In the genomic region with DNA sequence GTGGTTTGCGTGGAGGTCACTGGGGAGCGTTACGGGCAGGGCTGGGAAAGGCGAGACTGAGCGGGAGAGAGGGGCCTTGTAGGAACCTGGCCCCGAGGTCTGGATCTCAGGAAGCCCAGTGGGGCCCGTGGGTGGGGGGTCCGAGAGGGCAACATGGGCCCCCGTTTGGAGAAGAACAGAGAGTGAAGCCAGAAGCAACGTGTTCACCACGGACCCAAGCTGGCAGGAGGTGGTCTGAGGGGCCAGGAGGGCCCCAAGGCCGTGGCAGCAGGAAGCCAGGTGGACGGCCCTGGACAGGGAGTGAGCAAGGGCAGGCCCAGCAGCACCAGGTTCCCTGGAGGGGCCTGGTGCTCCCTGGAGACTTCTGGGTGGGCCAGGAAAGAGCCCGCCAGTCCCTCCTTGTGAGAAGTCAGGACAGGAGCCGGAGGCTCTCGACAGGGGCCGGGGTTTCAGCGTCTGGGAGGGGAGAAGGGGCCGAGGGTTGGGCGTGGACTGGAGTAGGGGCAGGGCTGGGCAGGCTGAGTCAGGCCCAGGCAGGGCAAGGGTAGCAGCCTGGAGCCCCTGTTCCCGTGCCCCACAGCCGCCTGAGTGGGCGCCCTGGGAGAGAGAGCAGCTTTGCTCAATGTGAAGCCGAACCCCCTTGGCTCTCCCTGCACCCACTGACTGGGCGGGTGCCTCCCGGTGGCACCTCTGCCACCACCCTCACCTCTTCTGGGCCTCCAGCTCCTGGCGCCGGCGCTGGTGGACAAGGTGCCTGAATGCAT, we compare ENCODE assay signal across 20 cellular contexts. TPM values are rescaled to one million over a fixed set of nuclear protein-coding genes. Genes with fewer than 3 reads are reported as not detected.
A peak's percentile ranks its signal among the peaks of the same experiment; 100 is the strongest.
DNase-seq lines count a peak whose midpoint lies in the region; ATAC-seq, FAIRE-seq and TF ChIP-seq lines count a peak whose summit lies in the region.
"Had no signal": no experiment of that assay in that cellular context is flagged by ENCODE, and none has a peak within 500 bp of the region (broad histone marks: within the 10 kb centered on the region; RNA-seq: fewer than 3 reads in every experiment).

No MANE protein-coding gene starts in this region.

- TF ChIP-seq POLR2A in K562 (conservative IDR thresholded peaks at IDR 0.05), result no peak

- POLR2A ChIA-PET in K562 (lab: Yijun Ruan, JAX), result interaction anchor here (0.8 kb wide), 1 partner anchor 9 kb away, joined by 3 read pairs; no protein-coding TSS in a partner anchor

- H3K9me3 Mint-ChIP-seq in neural progenitor cell, result peaks cover 3% of the 10 kb centered on the region
- H3K9me3 Mint-ChIP-seq: CD4-positive, alpha-beta memory T cell had no signal

- H3K4me2 ChIP-seq in K562 (ENCODE audit: insufficient read depth, low read length), result no peak overlapping the region
- no peak overlapping the region for H3K4me2 ChIP-seq in neural progenitor cell
- H3K4me2 ChIP-seq: A549 had no signal

- no peak for TF ChIP-seq RAD21 in K562 (CRISPR knock-in tag; conservative IDR thresholded peaks at IDR 0.05 in 1 of 2, IDR thresholded peaks at IDR 0.05 in 1 of 2)

- CTCF ChIA-PET in K562 (lab: Yijun Ruan, JAX; ENCODE audit: low intra/inter-chr PET ratio), result no interaction called here

- peaks cover 8% of the 10 kb centered on the region for H3F3A ChIP-seq in neural progenitor cell (ENCODE audit: low read depth)

- H3K4me3 ChIP-seq in heart right ventricle (no peak overlapping the region), K562 (no peak overlapping the region), kidney (ENCODE audit: low read length in 2 of 2) (no peak overlapping the region), neural progenitor cell (no peak overlapping the region)
- H3K4me3 ChIP-seq: A549 had no signal

- H3K79me2 ChIP-seq in K562 (ENCODE audit: control insufficient read depth, insufficient read depth, low read length) (no peaks in the 10 kb centered on the region), neural progenitor cell (ENCODE audit: low read depth) (no peaks in the 10 kb centered on the region)

- ATAC-seq in Right ventricle myocardium inferior (no peak), heart right ventricle (no peak), K562 (no peak)

- H3K9me1 ChIP-seq in K562 (ENCODE audit: control insufficient read depth, insufficient read depth, low read length), result no peaks in the 10 kb centered on the region

- no peak overlapping the region for H3K27ac Mint-ChIP-seq in neural progenitor cell
- H3K27ac Mint-ChIP-seq: CD4-positive, alpha-beta memory T cell had no signal

- no peak overlapping the region for H2AFZ ChIP-seq in K562 (ENCODE audit: low read depth, low read length)
- no peak overlapping the region for H2AFZ ChIP-seq in neural progenitor cell (replicated peaks)

- H3K4me1 ChIP-seq in heart right ventricle, result no peaks in the 10 kb centered on the region
- H3K4me1 ChIP-seq in K562 (replicated peaks in 1 of 2; ENCODE audit: control insufficient read depth in 2 of 2, insufficient read depth in 2 of 2, low read length in 2 of 2), result peaks cover 0 to 37% of the 10 kb centered on the region in 2 experiments; a peak in 1 of 5 replicates
- H3K4me1 ChIP-seq in kidney (ENCODE audit: control insufficient read depth in 1 of 2, insufficient read depth in 1 of 2, low read depth in 1 of 2, low read length in 2 of 2), result no peaks in the 10 kb centered on the region
- H3K4me1 ChIP-seq in neural progenitor cell, result peaks cover 6% of the 10 kb centered on the region
- H3K4me1 ChIP-seq: A549 had no signal

- in situ Hi-C loops in K562 (cut with MboI), result no loop called here

- DNase-seq in Right ventricle myocardium inferior (ENCODE audit: missing footprints) (peak; percentile 26), heart right ventricle (no peak), K562 (ENCODE audit: extremely low read depth in 1 of 4, low spot score in 3 of 4) (no peak), kidney (peak; percentile 69), glomerular visceral epithelial cell (ENCODE audit: extremely low spot score) (no peak), hippocampal formation (lab: John Stamatoyannopoulos, UW) (no peak), neural progenitor cell (ENCODE audit: low spot score) (no peak)
- DNase-seq: AML-193; CD4-positive, alpha-beta memory T cell; DMS153; DMS79; GDM1; GOT3; H9 had no signal

- no TSS peak for BruUV-seq in K562 (replicated peaks; lab: Mats Ljungman, UMichigan)

- no peak overlapping the region for H3K27ac ChIP-seq in heart right ventricle
- H3K27ac ChIP-seq in K562 (ENCODE audit: extremely low read depth, low read depth, low read length), result no peak overlapping the region
- no peak overlapping the region for H3K27ac ChIP-seq in kidney (ENCODE audit: low read depth in 2 of 2, low read length in 2 of 2)
- no peak overlapping the region for H3K27ac ChIP-seq in neural progenitor cell
- H3K27ac ChIP-seq: 22Rv1, A549 had no signal

- H3K4me3 Mint-ChIP-seq in neural progenitor cell, result no peak overlapping the region
- H3K4me3 Mint-ChIP-seq: CD14-positive monocyte; CD4-positive, alpha-beta memory T cell had no signal

- no peaks in the 10 kb centered on the region for H3K9me3 ChIP-seq in heart right ventricle
- H3K9me3 ChIP-seq in K562 (replicated peaks; ENCODE audit: control insufficient read depth, insufficient read depth, low read depth, low read length), result peaks cover 6% of the 10 kb centered on the region
- H3K9me3 ChIP-seq in kidney (ENCODE audit: control insufficient read depth in 1 of 2, low read length in 2 of 2), result no peaks in the 10 kb centered on the region
- no peaks in the 10 kb centered on the region for H3K9me3 ChIP-seq in neural progenitor cell (ENCODE audit: low read depth)
- H3K9me3 ChIP-seq: A549 had no signal

- H3K36me3 ChIP-seq in heart right ventricle, result no peaks in the 10 kb centered on the region
- no peaks in the 10 kb centered on the region for H3K36me3 ChIP-seq in K562 (ENCODE audit: control insufficient read depth, insufficient read depth, low read length)
- no peaks in the 10 kb centered on the region for H3K36me3 ChIP-seq in kidney (ENCODE audit: control insufficient read depth in 1 of 2, insufficient read depth in 2 of 2, low read length in 2 of 2)
- H3K36me3 ChIP-seq in neural progenitor cell, result no peaks in the 10 kb centered on the region

- peaks cover 7% of the 10 kb centered on the region; the same call in 1 of the 2 replicates for H4K20me1 ChIP-seq in K562 (replicated peaks; ENCODE audit: control insufficient read depth, insufficient read depth, low read length)
- H4K20me1 ChIP-seq in neural progenitor cell (ENCODE audit: low read depth), result no peaks in the 10 kb centered on the region

- intact Hi-C loops in Right ventricle myocardium inferior (cut with DNase I) (no loop called here), heart right ventricle (cut with DNase I) (no loop called here), K562 (cut with micrococcal nuclease) (no loop called here), kidney (cut with DNase I) (no loop called here)

- no peak for FAIRE-seq in K562 (lab: Jason Lieb, UNC)
- FAIRE-seq in kidney (lab: Jason Lieb, UNC), result no peak
- FAIRE-seq: A549 had no signal

- TF ChIP-seq EP300 in K562 (IDR thresholded peaks at IDR 0.05; ENCODE audit: low read length), result no peak

- no peaks in the 10 kb centered on the region for H3K36me3 Mint-ChIP-seq in neural progenitor cell
- H3K36me3 Mint-ChIP-seq: CD14-positive monocyte; CD4-positive, alpha-beta memory T cell had no signal

- peaks cover 18% of the 10 kb centered on the region for H3K27me3 Mint-ChIP-seq in neural progenitor cell (ENCODE audit: insufficient read depth, low read depth)

- no peak for TF ChIP-seq CTCF in heart right ventricle (IDR thresholded peaks at IDR 0.05)
- TF ChIP-seq CTCF in K562 (IDR thresholded peaks at IDR 0.05 in 2 of 3, conservative IDR thresholded peaks at IDR 0.05 in 1 of 3; ENCODE audit: insufficient read depth in 2 of 3, low read depth in 1 of 3, low read length in 3 of 3), result no peak
- TF ChIP-seq CTCF in kidney (IDR thresholded peaks at IDR 0.05; ENCODE audit: borderline replicate concordance, extremely low read depth, insufficient read depth), result no peak
- TF ChIP-seq CTCF in neural progenitor cell (IDR thresholded peaks at IDR 0.05), result no peak

- H3K27me3 ChIP-seq in heart right ventricle (peaks cover 0 to 64% (median 46%) of the 10 kb centered on the region in 7 donors), K562 (ENCODE audit: control insufficient read depth in 2 of 2, insufficient read depth in 2 of 2, low read length in 2 of 2) (peaks cover 41 to 79% of the 10 kb centered on the region in 2 experiments), neural progenitor cell (no peaks in the 10 kb centered on the region)

- 80 to 81% methylated on average over 29 of the region's 29 CpGs for WGBS in heart right ventricle, 2 donors
- WGBS in K562 (ENCODE audit: insufficient coverage, low coverage, missing lambda C conversion rate), result 25% methylated on average over 26 of the region's 29 CpGs

- H3K9ac ChIP-seq in K562 (ENCODE audit: insufficient read depth in 1 of 2, low read depth in 2 of 2, low read length in 2 of 2) (no peak overlapping the region), kidney (ENCODE audit: low read length in 2 of 2) (no peak overlapping the region), neural progenitor cell (no peak overlapping the region)

- peaks cover 9% of the 10 kb centered on the region for H3K4me1 Mint-ChIP-seq in neural progenitor cell
- H3K4me1 Mint-ChIP-seq: CD14-positive monocyte; CD4-positive, alpha-beta memory T cell had no signal

RNA-seq across cellular contexts. Expression of gene CFAP74, which starts 33.5 kb away (rescaled TPM):
- not detected for total RNA-seq in Right ventricle myocardium inferior
- not detected for total RNA-seq in heart right ventricle
- under 1 TPM in 1 of 2 donors, not detected in 1; 0.03 TPM for polyA plus RNA-seq in heart right ventricle
- total RNA-seq in K562 (2011; cell fraction: chromatin; rRNA removed; ENCODE audit: low replicate concordance), result not detected in 2 replicates
- total RNA-seq in K562 (2011; cell fraction: nucleolus; rRNA removed), result not detected in 2 replicates
- total RNA-seq in K562 (2011; cell fraction: nucleoplasm; rRNA removed), result not detected in 2 replicates
- total RNA-seq in K562 (2014; rRNA removed), result 0.04 and 0.05 TPM in 2 replicates
- 0.15 and 0.41 TPM in 2 replicates for total RNA-seq in K562 (2014; rRNA removed; fragmentation: Illumina TruSeq; extraction: Trizol)
- 0.08 TPM in 1 of 2 replicates, not detected in the other for total RNA-seq in K562 (2015; rRNA removed; fragmentation: Illumina TruSeq; extraction: Trizol)
- not detected in 2 replicates for total RNA-seq in K562 (2021)
- not detected in 2 replicates for polyA plus RNA-seq in K562 (2011; rRNA removed)
- polyA plus RNA-seq in K562 (2011; cell fraction: cytosol; rRNA removed), result not detected in 2 replicates
- polyA plus RNA-seq in K562 (2011; cell fraction: nucleus; rRNA removed), result not detected in 2 replicates
- polyA plus RNA-seq in K562 (2012), result 0.05 and 2.2 TPM in 2 replicates
- not detected in 2 replicates for polyA plus RNA-seq in K562 (2014; fragmentation: Illumina TruSeq; extraction: Trizol)
- not detected for polyA plus RNA-seq in K562 (2014; fragmentation: Nextera tagmentation; extraction: Ambion mirVana)
- polyA plus RNA-seq in K562 (2014; rRNA removed), result 0.03 and 0.04 TPM in 2 replicates
- not detected in 2 replicates for polyA minus RNA-seq in K562 (2011; rRNA and poly(A)+ RNA removed)
- not detected in 2 replicates for polyA minus RNA-seq in K562 (2011; cell fraction: cytosol; rRNA and poly(A)+ RNA removed)
- polyA minus RNA-seq in K562 (2011; cell fraction: nucleus; rRNA and poly(A)+ RNA removed), result not detected in 2 replicates
- not detected for total RNA-seq in kidney
- polyA plus RNA-seq in kidney (ENCODE audit: insufficient read depth, low read depth, low replicate concordance), result not detected
- 0.19 TPM in 1 of 2 replicates, not detected in the other for total RNA-seq in neural progenitor cell (ENCODE audit: low replicate concordance)
- total RNA-seq: CD4-positive, alpha-beta memory T cell; Daoy; HT-29 had no signal
- polyA plus RNA-seq: BJ; CD14-positive monocyte; CD4-positive, alpha-beta memory T cell had no signal

RNA-seq across cellular contexts. Expression of gene GABRD, which starts 49.0 kb away (rescaled TPM):
- 0.49 TPM for total RNA-seq in Right ventricle myocardium inferior
- 1 to 10 TPM in 1 of 10 donors, under 1 TPM in 7, not detected in 2; 0.30 to 1.1 (median 0.44) TPM for total RNA-seq in heart right ventricle
- 1 to 10 TPM in 1 of 2 donors, under 1 TPM in 1; 0.87 to 1.0 TPM for polyA plus RNA-seq in heart right ventricle
- total RNA-seq in K562 (2011; cell fraction: chromatin; rRNA removed; ENCODE audit: low replicate concordance), result not detected in 2 replicates
- total RNA-seq in K562 (2011; cell fraction: nucleolus; rRNA removed), result not detected in 2 replicates
- total RNA-seq in K562 (2011; cell fraction: nucleoplasm; rRNA removed), result not detected in 2 replicates
- total RNA-seq in K562 (2014; rRNA removed), result not detected in 2 replicates
- 0.07 TPM in 1 of 2 replicates, not detected in the other for total RNA-seq in K562 (2014; rRNA removed; fragmentation: Illumina TruSeq; extraction: Trizol)
- total RNA-seq in K562 (2015; rRNA removed; fragmentation: Illumina TruSeq; extraction: Trizol), result not detected in 2 replicates
- not detected in 2 replicates for total RNA-seq in K562 (2021)
- polyA plus RNA-seq in K562 (2011; rRNA removed), result not detected in 2 replicates
- polyA plus RNA-seq in K562 (2011; cell fraction: cytosol; rRNA removed), result not detected in 2 replicates
- polyA plus RNA-seq in K562 (2011; cell fraction: nucleus; rRNA removed), result not detected in 2 replicates
- polyA plus RNA-seq in K562 (2012), result 0.04 and 0.07 TPM in 2 replicates
- polyA plus RNA-seq in K562 (2014; fragmentation: Illumina TruSeq; extraction: Trizol), result not detected in 2 replicates
- not detected for polyA plus RNA-seq in K562 (2014; fragmentation: Nextera tagmentation; extraction: Ambion mirVana)
- polyA plus RNA-seq in K562 (2014; rRNA removed), result not detected in 2 replicates
- polyA minus RNA-seq in K562 (2011; rRNA and poly(A)+ RNA removed), result not detected in 2 replicates
- polyA minus RNA-seq in K562 (2011; cell fraction: cytosol; rRNA and poly(A)+ RNA removed), result not detected in 2 replicates
- polyA minus RNA-seq in K562 (2011; cell fraction: nucleus; rRNA and poly(A)+ RNA removed), result not detected in 2 replicates
- 0.63 TPM for total RNA-seq in kidney
- 1.1 TPM for polyA plus RNA-seq in kidney (ENCODE audit: insufficient read depth, low read depth, low replicate concordance)
- 0.31 and 0.45 TPM in 2 replicates for total RNA-seq in neural progenitor cell (ENCODE audit: low replicate concordance)
- total RNA-seq: CD4-positive, alpha-beta memory T cell; Daoy; HT-29 had no signal
- polyA plus RNA-seq: BJ; CD14-positive monocyte; CD4-positive, alpha-beta memory T cell had no signal

RNA-seq across cellular contexts. Expression of gene TMEM52, which starts 51.1 kb away (rescaled TPM):
- total RNA-seq in Right ventricle myocardium inferior, result 1.2 TPM
- 1 to 10 TPM in 6 of 10 donors, under 1 TPM in 2, not detected in 2; 0.58 to 3.1 (median 1.9) TPM for total RNA-seq in heart right ventricle
- polyA plus RNA-seq in heart right ventricle, result 10 to 100 TPM in 1 of 2 donors, 1 to 10 TPM in 1; 1.0 to 11.5 TPM
- total RNA-seq in K562 (2011; cell fraction: chromatin; rRNA removed; ENCODE audit: low replicate concordance), result 5.7 and 20.2 TPM in 2 replicates
- 23.0 and 23.7 TPM in 2 replicates for total RNA-seq in K562 (2011; cell fraction: nucleolus; rRNA removed)
- 12.5 and 15.1 TPM in 2 replicates for total RNA-seq in K562 (2011; cell fraction: nucleoplasm; rRNA removed)
- total RNA-seq in K562 (2014; rRNA removed), result 19.2 and 24.9 TPM in 2 replicates
- 1.9 and 4.3 TPM in 2 replicates for total RNA-seq in K562 (2014; rRNA removed; fragmentation: Illumina TruSeq; extraction: Trizol)
- total RNA-seq in K562 (2015; rRNA removed; fragmentation: Illumina TruSeq; extraction: Trizol), result 6.8 and 7.9 TPM in 2 replicates
- total RNA-seq in K562 (2021), result 21.5 and 22.5 TPM in 2 replicates
- polyA plus RNA-seq in K562 (2011; rRNA removed), result 6.8 and 10.6 TPM in 2 replicates
- 17.0 and 45.9 TPM in 2 replicates for polyA plus RNA-seq in K562 (2011; cell fraction: cytosol; rRNA removed)
- 31.9 and 53.9 TPM in 2 replicates for polyA plus RNA-seq in K562 (2011; cell fraction: nucleus; rRNA removed)
- 8.9 and 9.5 TPM in 2 replicates for polyA plus RNA-seq in K562 (2012)
- 14.1 and 18.1 TPM in 2 replicates for polyA plus RNA-seq in K562 (2014; fragmentation: Illumina TruSeq; extraction: Trizol)
- 1 to 10 TPM in 1 of 2 experiments, under 1 TPM in 1; 0.37 to 1.4 TPM for polyA plus RNA-seq in K562 (2014; fragmentation: Nextera tagmentation; extraction: Ambion mirVana)
- polyA plus RNA-seq in K562 (2014; rRNA removed), result 15.3 and 17.2 TPM in 2 replicates
- 2.1 and 3.8 TPM in 2 replicates for polyA minus RNA-seq in K562 (2011; rRNA and poly(A)+ RNA removed)
- polyA minus RNA-seq in K562 (2011; cell fraction: cytosol; rRNA and poly(A)+ RNA removed), result 8.1 and 9.6 TPM in 2 replicates
- polyA minus RNA-seq in K562 (2011; cell fraction: nucleus; rRNA and poly(A)+ RNA removed), result 5.1 and 6.1 TPM in 2 replicates
- 0.50 TPM for total RNA-seq in kidney
- 5.1 TPM for polyA plus RNA-seq in kidney (ENCODE audit: insufficient read depth, low read depth, low replicate concordance)
- 2.9 and 7.4 TPM in 2 replicates for total RNA-seq in neural progenitor cell (ENCODE audit: low replicate concordance)
- polyA plus RNA-seq: CD14-positive monocyte; CD4-positive, alpha-beta memory T cell had no signal

RNA-seq across cellular contexts. Expression of gene CALML6, which starts 55.1 kb away (rescaled TPM):
- not detected for total RNA-seq in Right ventricle myocardium inferior
- total RNA-seq in heart right ventricle, result under 1 TPM in 2 of 10 donors, not detected in 8; 0.20 TPM
- under 1 TPM; 0.09 to 0.88 TPM for polyA plus RNA-seq in heart right ventricle
- 0.56 and 0.69 TPM in 2 replicates for total RNA-seq in K562 (2011; cell fraction: chromatin; rRNA removed; ENCODE audit: low replicate concordance)
- total RNA-seq in K562 (2011; cell fraction: nucleolus; rRNA removed), result 0.33 and 0.39 TPM in 2 replicates
- total RNA-seq in K562 (2011; cell fraction: nucleoplasm; rRNA removed), result not detected in 2 replicates
- total RNA-seq in K562 (2014; rRNA removed), result not detected in 2 replicates
- total RNA-seq in K562 (2014; rRNA removed; fragmentation: Illumina TruSeq; extraction: Trizol), result not detected in 2 replicates
- total RNA-seq in K562 (2015; rRNA removed; fragmentation: Illumina TruSeq; extraction: Trizol), result not detected in 2 replicates
- total RNA-seq in K562 (2021), result not detected in 2 replicates
- polyA plus RNA-seq in K562 (2011; rRNA removed), result 0.14 TPM in 1 of 2 replicates, not detected in the other
- polyA plus RNA-seq in K562 (2011; cell fraction: cytosol; rRNA removed), result not detected in 2 replicates
- polyA plus RNA-seq in K562 (2011; cell fraction: nucleus; rRNA removed), result 0.10 and 0.68 TPM in 2 replicates
- polyA plus RNA-seq in K562 (2012), result 0.08 and 0.53 TPM in 2 replicates
- polyA plus RNA-seq in K562 (2014; fragmentation: Illumina TruSeq; extraction: Trizol), result not detected in 2 replicates
- not detected for polyA plus RNA-seq in K562 (2014; fragmentation: Nextera tagmentation; extraction: Ambion mirVana)
- polyA plus RNA-seq in K562 (2014; rRNA removed), result 0.16 TPM in 1 of 2 replicates, not detected in the other
- polyA minus RNA-seq in K562 (2011; rRNA and poly(A)+ RNA removed), result not detected in 2 replicates
- polyA minus RNA-seq in K562 (2011; cell fraction: cytosol; rRNA and poly(A)+ RNA removed), result not detected in 2 replicates
- polyA minus RNA-seq in K562 (2011; cell fraction: nucleus; rRNA and poly(A)+ RNA removed), result not detected in 2 replicates
- total RNA-seq in kidney, result 0.13 TPM
- polyA plus RNA-seq in kidney (ENCODE audit: insufficient read depth, low read depth, low replicate concordance), result 1.2 TPM
- total RNA-seq in neural progenitor cell (ENCODE audit: low replicate concordance), result 0.53 TPM in 1 of 2 replicates, not detected in the other
- total RNA-seq: HT-29 had no signal
- polyA plus RNA-seq: CD14-positive monocyte; CD4-positive, alpha-beta memory T cell had no signal

Comparison
In these comparisons a context has a peak if more than half of its experiments do, and no peak if none do; other contexts are left out.
1. DNase-seq: peak in Right ventricle myocardium inferior (single experiment) and kidney (single experiment); none in heart right ventricle (0 of 2), K562 (0 of 4), glomerular visceral epithelial cell (single experiment), hippocampal formation (0 of 2) and neural progenitor cell (single experiment).